ENCODE assay signal across 8 cellular contexts in the genomic region with DNA sequence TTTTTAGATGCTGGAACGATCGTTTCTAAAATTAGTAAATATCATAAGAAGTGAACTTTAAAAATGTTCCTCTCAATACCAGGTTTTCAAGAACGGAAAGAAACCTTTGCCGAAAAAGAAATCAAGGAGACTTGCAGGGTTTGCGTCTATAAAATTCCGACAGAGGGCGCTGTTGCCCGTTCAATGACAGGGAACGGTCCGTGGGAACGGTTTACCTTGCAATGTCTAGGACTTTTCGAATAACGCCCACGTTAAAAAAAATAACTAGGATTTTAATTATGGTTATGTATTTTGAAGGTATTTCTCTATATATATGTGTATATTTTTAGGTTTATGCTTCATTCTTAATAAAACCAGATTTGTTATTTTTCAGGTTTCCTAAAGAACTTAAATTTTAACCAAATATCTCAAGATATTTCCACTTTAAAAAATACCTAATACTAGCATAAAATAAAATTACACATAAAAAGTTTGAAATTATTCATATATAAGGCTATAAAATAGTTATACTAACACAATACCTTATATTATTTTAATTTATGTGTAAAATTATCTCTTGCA.
DNase-seq lines count a peak whose midpoint lies in the region; TF ChIP-seq lines count a peak whose summit lies in the region.

No MANE protein-coding gene starts in this region.

- TF ChIP-seq CTCF in GM20000 (IDR thresholded peaks at IDR 0.05; ENCODE audit: extremely low read depth, missing control alignments) (peak; percentile 51), HL-60 (IDR thresholded peaks at IDR 0.05; ENCODE audit: insufficient read depth, low read length) (peak; percentile 34), fibroblast of mammary gland (conservative IDR thresholded peaks at IDR 0.05; ENCODE audit: control insufficient read depth, insufficient read depth, low read depth, low read length) (peak; percentile 85), nephron progenitor cell (IDR thresholded peaks at IDR 0.05) (peak; percentile 80)

- H3K27ac ChIP-seq in HL-60 (replicated peaks) = no peak overlapping the region

- DNase-seq in DMS153 (lab: John Stamatoyannopoulos, UW) = peak; percentile 49
- peak; percentile 82 for DNase-seq in GM20000 (ENCODE audit: low spot score)
- DNase-seq in HL-60 (ENCODE audit: low read depth in 1 of 2, low spot score in 1 of 2) = peak; percentile 57 to 65
- DNase-seq in NOMO-1 treated with DMSO at 0.1 percent for 48 hours (lab: John Stamatoyannopoulos, UW; ENCODE audit: unreplicated experiment) = peak; percentile 63
- DNase-seq in activated T-cell treated with anti-CD3 and anti-CD28 coated beads for 4 hours = peak; percentile 25
- peak; percentile 71 for DNase-seq in fibroblast of mammary gland (ENCODE audit: low read depth)
- DNase-seq in nephron progenitor cell = peak; percentile 84
- DNase-seq in superior temporal gyrus (ENCODE audit: extremely low spot score) = peak; percentile 93

- no peaks in the 10 kb centered on the region for H3K36me3 Mint-ChIP-seq in nephron progenitor cell (ENCODE audit: low read depth)

- H3K27me3 ChIP-seq in HL-60 (ENCODE audit: insufficient read depth, poor library complexity, severe bottlenecking) = peaks cover 31% of the 10 kb centered on the region

- H3K27me3 Mint-ChIP-seq in nephron progenitor cell (ENCODE audit: low read depth, poor library complexity) = peaks cover 94% of the 10 kb centered on the region

- H3K27ac Mint-ChIP-seq in nephron progenitor cell = no peak overlapping the region

- H3K4me3 Mint-ChIP-seq in nephron progenitor cell = peak overlapping the region; percentile 76

- H3K4me1 Mint-ChIP-seq in nephron progenitor cell = no peaks in the 10 kb centered on the region

- peaks cover 10% of the 10 kb centered on the region for H3K9me3 Mint-ChIP-seq in nephron progenitor cell

- H3K4me3 ChIP-seq in HL-60 (replicated peaks; ENCODE audit: insufficient read depth, low read length) (peak overlapping the region; percentile 46), fibroblast of mammary gland (ENCODE audit: control insufficient read depth, low read depth, low read length) (peak overlapping the region; percentile 47)

Comparison
In these comparisons a context has a peak if more than half of its experiments do, and no peak if none do; other contexts are left out.
1. DNase-seq: peak in every context shown above with its lines; median percentile 93 in superior temporal gyrus; 84 in nephron progenitor cell; 82 in GM20000; 71 in fibroblast of mammary gland; 63 in NOMO-1 treated with DMSO at 0.1 percent for 48 hours; 61 in HL-60; 49 in DMS153; 25 in activated T-cell treated with anti-CD3 and anti-CD28 coated beads for 4 hours.
2. CTCF ChIP-seq: peak in every context shown above with its lines; median percentile 85 in fibroblast of mammary gland; 80 in nephron progenitor cell; 51 in GM20000; 34 in HL-60.